11 cellular contexts compared by ENCODE assay signal in the genomic region with DNA sequence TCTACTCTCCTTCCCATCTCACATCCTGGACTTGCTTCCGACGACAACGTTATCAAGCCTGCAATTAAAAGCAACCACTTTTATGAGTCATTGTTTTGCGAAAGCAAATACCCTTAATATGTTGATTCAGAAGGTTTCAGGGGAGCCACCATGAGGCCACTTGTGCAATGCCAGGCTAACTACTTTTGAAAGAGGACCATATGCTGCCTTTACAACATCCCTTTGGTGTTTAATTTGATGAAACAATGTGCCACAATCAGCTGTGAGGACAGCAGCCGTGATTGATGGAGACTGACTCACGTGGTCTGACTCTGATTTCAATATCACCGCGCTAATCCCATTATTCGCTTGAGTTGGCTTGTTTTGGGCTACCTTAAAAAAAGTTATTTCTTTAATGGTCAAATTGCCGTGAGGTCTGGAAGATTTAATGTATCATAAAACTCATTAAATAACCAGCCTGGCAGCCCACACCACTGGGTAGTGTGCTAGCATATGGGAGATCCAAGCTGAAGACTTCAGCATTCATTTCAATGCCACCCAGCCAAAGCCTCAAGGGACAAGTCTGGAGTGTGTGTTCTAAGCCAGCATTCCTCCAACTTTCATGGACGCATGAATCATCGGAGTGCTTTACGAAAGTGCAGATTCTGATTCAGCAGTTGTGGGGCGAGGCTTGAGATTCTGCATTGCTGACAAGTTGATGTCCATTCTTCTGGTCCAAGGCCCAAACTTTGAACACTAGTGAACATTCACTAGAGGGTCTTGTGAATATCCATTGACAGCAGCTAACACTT.
DNase-seq lines count a peak whose midpoint lies in the region; ATAC-seq and FAIRE-seq lines count a peak whose summit lies in the region.
"Had no signal": no experiment of that assay in that cellular context is flagged by ENCODE, and none has a peak within 500 bp of the region (broad histone marks: within the 10 kb centered on the region; RNA-seq: fewer than 3 reads in every experiment).

No MANE protein-coding gene starts in this region.

- DNase-seq in NCI-H82 (lab: John Stamatoyannopoulos, UW): peak; percentile 80
- no peak for DNase-seq in NCI-H82 treated with DMSO at 0.1 percent for 48 hours (lab: John Stamatoyannopoulos, UW; ENCODE audit: unreplicated experiment)
- DNase-seq in NCI-H524 (lab: John Stamatoyannopoulos, UW): peak; percentile 87 to 97
- peak; percentile 33 for DNase-seq in epithelial cell of prostate (ENCODE audit: low read depth, low spot score)
- peak; percentile 57 for DNase-seq in small intestine
- no peak for DNase-seq in activated effector memory CD4-positive, alpha-beta T cell treated with anti-CD3 and anti-CD28 coated beads, Interleukin-2, amount 50 U/mL, for 16 hours
- no peak for DNase-seq in cortex of kidney (lab: John Stamatoyannopoulos, UW)
- DNase-seq: hippocampal formation, NCI-H2081 treated with DMSO at 0.1 percent for 48 hours had no signal

- no peak for ATAC-seq in GM21528 (IDR thresholded peaks at IDR 0.05; ENCODE audit: low FRiP score, unreplicated experiment)

- no peaks in the 10 kb centered on the region for H3K4me1 ChIP-seq in small intestine (ENCODE audit: control insufficient read depth in 2 of 2, insufficient read depth in 1 of 2, low read depth in 1 of 2, low read length in 1 of 2)

- 54 to 71% (median 67%) methylated on average over 14 of the region's 14 CpGs for WGBS in small intestine, 3 donors

- no peak for FAIRE-seq in small intestine (lab: Jason Lieb, UNC)

- H3K27ac ChIP-seq in epithelial cell of prostate (peak overlapping the region; percentile 20), small intestine (ENCODE audit: low read depth in 1 of 2, low read length in 1 of 2) (no peak overlapping the region)
- H3K27ac ChIP-seq: VCaP had no signal

- no peaks in the 10 kb centered on the region for H3K9me3 ChIP-seq in small intestine (ENCODE audit: control insufficient read depth, low read depth)

- no peak overlapping the region for H3K4me3 ChIP-seq in small intestine (ENCODE audit: low read depth in 1 of 2, low read length in 2 of 2)

- H3K27me3 ChIP-seq in small intestine (ENCODE audit: control insufficient read depth in 2 of 2, insufficient read depth in 2 of 2, low read length in 2 of 2): no peaks in the 10 kb centered on the region

- H3K36me3 ChIP-seq in small intestine (ENCODE audit: control insufficient read depth in 2 of 2, insufficient read depth in 2 of 2, low read length in 2 of 2): no peaks in the 10 kb centered on the region

Comparison
In these comparisons a context has a peak if more than half of its experiments do, and no peak if none do; other contexts are left out.
1. DNase-seq: peak in NCI-H82 (single experiment), NCI-H524 (2 of 2), epithelial cell of prostate (single experiment) and small intestine (single experiment); none in NCI-H82 treated with DMSO at 0.1 percent for 48 hours (single experiment), activated effector memory CD4-positive, alpha-beta T cell treated with anti-CD3 and anti-CD28 coated beads, Interleukin-2, amount 50 U/mL, for 16 hours (single experiment) and cortex of kidney (single experiment).